Comparison of ENCODE assay signal across 1 cellular context in the genomic region with DNA sequence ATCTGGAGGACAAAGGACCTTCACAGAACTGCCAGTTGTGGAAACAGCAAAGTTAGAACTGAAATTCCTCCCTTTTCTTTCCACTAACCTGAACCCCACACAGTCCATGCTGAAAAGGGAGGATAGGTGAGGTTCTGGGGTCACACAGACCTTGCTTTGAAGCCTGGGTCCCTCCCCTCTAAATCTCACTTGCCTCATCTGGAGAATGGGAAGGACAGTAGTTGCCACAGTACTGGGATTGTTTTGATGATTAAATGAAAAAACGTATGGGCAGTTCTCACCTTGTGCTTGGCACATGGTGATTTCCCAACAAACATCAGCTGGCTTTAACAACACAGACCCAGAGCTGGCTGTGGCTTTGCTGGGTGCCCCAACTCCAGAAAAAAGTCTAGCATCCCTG.
TF ChIP-seq lines count a peak whose summit lies in the region.

No MANE protein-coding gene starts in this region.

TF ChIP-seq in HepG2, 621 proteins besides CTCF, POLR2A, EP300 and RAD21 (continued from another document):
- TF ChIP-seq, protein P1, sequence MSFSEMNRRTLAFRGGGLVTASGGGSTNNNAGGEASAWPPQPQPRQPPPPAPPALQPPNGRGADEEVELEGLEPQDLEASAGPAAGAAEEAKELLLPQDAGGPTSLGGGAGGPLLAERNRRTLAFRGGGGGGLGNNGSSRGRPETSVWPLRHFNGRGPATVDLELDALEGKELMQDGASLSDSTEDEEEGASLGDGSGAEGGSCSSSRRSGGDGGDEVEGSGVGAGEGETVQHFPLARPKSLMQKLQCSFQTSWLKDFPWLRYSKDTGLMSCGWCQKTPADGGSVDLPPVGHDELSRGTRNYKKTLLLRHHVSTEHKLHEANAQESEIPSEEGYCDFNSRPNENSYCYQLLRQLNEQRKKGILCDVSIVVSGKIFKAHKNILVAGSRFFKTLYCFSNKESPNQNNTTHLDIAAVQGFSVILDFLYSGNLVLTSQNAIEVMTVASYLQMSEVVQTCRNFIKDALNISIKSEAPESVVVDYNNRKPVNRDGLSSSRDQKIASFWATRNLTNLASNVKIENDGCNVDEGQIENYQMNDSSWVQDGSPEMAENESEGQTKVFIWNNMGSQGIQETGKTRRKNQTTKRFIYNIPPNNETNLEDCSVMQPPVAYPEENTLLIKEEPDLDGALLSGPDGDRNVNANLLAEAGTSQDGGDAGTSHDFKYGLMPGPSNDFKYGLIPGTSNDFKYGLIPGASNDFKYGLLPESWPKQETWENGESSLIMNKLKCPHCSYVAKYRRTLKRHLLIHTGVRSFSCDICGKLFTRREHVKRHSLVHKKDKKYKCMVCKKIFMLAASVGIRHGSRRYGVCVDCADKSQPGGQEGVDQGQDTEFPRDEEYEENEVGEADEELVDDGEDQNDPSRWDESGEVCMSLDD (CRISPR knock-in tag; IDR thresholded peaks at IDR 0.05; ENCODE audit: borderline replicate concordance): no peak
- TF ChIP-seq NR2F6 (IDR thresholded peaks at IDR 0.05) (peak; percentile 16; the same call in 1 of the 2 replicates), NR2F6 (CRISPR knock-in tag; IDR thresholded peaks at IDR 0.05) (no peak), ZMYM3 (CRISPR knock-in tag; IDR thresholded peaks at IDR 0.05) (peak; percentile 24; the same call in 1 of the 2 replicates), POLR2AphosphoS2 (IDR thresholded peaks at IDR 0.05; ENCODE audit: low read depth, low read length) (no peak), RFXAP (CRISPR knock-in tag; IDR thresholded peaks at IDR 0.05; ENCODE audit: borderline replicate concordance) (no peak), GZF1 (CRISPR knock-in tag; IDR thresholded peaks at IDR 0.05) (no peak), ZNF816 (CRISPR knock-in tag; IDR thresholded peaks at IDR 0.05; ENCODE audit: borderline replicate concordance) (no peak), ZNF160 (CRISPR knock-in tag; IDR thresholded peaks at IDR 0.05) (no peak)
- TF ChIP-seq, protein P2, sequence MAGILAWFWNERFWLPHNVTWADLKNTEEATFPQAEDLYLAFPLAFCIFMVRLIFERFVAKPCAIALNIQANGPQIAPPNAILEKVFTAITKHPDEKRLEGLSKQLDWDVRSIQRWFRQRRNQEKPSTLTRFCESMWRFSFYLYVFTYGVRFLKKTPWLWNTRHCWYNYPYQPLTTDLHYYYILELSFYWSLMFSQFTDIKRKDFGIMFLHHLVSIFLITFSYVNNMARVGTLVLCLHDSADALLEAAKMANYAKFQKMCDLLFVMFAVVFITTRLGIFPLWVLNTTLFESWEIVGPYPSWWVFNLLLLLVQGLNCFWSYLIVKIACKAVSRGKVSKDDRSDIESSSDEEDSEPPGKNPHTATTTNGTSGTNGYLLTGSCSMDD (CRISPR knock-in tag; IDR thresholded peaks at IDR 0.05): no peak
- TF ChIP-seq, protein P3, sequence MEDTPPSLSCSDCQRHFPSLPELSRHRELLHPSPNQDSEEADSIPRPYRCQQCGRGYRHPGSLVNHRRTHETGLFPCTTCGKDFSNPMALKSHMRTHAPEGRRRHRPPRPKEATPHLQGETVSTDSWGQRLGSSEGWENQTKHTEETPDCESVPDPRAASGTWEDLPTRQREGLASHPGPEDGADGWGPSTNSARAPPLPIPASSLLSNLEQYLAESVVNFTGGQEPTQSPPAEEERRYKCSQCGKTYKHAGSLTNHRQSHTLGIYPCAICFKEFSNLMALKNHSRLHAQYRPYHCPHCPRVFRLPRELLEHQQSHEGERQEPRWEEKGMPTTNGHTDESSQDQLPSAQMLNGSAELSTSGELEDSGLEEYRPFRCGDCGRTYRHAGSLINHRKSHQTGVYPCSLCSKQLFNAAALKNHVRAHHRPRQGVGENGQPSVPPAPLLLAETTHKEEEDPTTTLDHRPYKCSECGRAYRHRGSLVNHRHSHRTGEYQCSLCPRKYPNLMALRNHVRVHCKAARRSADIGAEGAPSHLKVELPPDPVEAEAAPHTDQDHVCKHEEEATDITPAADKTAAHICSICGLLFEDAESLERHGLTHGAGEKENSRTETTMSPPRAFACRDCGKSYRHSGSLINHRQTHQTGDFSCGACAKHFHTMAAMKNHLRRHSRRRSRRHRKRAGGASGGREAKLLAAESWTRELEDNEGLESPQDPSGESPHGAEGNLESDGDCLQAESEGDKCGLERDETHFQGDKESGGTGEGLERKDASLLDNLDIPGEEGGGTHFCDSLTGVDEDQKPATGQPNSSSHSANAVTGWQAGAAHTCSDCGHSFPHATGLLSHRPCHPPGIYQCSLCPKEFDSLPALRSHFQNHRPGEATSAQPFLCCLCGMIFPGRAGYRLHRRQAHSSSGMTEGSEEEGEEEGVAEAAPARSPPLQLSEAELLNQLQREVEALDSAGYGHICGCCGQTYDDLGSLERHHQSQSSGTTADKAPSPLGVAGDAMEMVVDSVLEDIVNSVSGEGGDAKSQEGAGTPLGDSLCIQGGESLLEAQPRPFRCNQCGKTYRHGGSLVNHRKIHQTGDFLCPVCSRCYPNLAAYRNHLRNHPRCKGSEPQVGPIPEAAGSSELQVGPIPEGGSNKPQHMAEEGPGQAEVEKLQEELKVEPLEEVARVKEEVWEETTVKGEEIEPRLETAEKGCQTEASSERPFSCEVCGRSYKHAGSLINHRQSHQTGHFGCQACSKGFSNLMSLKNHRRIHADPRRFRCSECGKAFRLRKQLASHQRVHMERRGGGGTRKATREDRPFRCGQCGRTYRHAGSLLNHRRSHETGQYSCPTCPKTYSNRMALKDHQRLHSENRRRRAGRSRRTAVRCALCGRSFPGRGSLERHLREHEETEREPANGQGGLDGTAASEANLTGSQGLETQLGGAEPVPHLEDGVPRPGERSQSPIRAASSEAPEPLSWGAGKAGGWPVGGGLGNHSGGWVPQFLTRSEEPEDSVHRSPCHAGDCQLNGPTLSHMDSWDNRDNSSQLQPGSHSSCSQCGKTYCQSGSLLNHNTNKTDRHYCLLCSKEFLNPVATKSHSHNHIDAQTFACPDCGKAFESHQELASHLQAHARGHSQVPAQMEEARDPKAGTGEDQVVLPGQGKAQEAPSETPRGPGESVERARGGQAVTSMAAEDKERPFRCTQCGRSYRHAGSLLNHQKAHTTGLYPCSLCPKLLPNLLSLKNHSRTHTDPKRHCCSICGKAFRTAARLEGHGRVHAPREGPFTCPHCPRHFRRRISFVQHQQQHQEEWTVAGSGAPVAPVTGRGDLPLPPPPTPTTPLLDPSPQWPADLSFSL (CRISPR knock-in tag; IDR thresholded peaks at IDR 0.05): no peak
TF ChIP-seq in HepG2: peak in this region for 7.
